In the genomic region with DNA sequence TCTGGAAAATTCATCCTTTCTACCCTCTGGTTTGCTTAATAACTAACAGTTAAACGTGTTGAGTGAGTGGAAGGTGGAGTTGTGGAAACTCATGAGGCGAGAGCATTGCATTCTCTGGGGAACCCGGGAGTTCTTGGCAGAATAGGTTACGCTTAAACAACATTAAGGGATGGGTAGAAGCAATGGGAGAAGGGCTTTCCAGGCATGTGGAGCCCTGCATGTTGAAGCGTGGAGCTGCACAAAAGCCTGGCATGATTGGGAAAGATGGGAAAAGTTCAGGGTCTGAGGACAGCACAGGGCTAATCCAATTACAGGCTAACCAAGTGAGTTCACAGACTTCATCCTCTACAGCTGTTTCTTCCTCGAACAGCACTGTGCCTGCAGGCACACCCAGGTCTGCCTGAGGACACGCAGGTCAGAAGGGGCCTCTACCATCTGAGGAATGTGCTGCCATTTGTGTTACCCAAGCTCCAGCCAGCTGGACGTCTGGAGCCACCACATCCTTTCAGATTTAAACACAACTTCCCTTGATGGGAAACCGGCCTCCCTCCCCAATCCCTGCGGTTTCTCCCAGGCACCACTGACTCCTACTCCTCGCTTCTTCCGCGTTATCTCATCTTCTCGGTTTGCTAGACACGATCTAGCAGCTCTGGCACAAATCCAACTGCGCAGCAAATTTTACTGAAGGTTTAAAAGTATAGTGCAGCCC, we compare ENCODE assay signal across 1 cellular context.
TF ChIP-seq lines count a peak whose summit lies in the region.

No MANE protein-coding gene starts in this region.

TF ChIP-seq in HepG2, 621 proteins besides CTCF, POLR2A, EP300 and RAD21 (continued from another document and continues in another):
- TF ChIP-seq, protein P1, sequence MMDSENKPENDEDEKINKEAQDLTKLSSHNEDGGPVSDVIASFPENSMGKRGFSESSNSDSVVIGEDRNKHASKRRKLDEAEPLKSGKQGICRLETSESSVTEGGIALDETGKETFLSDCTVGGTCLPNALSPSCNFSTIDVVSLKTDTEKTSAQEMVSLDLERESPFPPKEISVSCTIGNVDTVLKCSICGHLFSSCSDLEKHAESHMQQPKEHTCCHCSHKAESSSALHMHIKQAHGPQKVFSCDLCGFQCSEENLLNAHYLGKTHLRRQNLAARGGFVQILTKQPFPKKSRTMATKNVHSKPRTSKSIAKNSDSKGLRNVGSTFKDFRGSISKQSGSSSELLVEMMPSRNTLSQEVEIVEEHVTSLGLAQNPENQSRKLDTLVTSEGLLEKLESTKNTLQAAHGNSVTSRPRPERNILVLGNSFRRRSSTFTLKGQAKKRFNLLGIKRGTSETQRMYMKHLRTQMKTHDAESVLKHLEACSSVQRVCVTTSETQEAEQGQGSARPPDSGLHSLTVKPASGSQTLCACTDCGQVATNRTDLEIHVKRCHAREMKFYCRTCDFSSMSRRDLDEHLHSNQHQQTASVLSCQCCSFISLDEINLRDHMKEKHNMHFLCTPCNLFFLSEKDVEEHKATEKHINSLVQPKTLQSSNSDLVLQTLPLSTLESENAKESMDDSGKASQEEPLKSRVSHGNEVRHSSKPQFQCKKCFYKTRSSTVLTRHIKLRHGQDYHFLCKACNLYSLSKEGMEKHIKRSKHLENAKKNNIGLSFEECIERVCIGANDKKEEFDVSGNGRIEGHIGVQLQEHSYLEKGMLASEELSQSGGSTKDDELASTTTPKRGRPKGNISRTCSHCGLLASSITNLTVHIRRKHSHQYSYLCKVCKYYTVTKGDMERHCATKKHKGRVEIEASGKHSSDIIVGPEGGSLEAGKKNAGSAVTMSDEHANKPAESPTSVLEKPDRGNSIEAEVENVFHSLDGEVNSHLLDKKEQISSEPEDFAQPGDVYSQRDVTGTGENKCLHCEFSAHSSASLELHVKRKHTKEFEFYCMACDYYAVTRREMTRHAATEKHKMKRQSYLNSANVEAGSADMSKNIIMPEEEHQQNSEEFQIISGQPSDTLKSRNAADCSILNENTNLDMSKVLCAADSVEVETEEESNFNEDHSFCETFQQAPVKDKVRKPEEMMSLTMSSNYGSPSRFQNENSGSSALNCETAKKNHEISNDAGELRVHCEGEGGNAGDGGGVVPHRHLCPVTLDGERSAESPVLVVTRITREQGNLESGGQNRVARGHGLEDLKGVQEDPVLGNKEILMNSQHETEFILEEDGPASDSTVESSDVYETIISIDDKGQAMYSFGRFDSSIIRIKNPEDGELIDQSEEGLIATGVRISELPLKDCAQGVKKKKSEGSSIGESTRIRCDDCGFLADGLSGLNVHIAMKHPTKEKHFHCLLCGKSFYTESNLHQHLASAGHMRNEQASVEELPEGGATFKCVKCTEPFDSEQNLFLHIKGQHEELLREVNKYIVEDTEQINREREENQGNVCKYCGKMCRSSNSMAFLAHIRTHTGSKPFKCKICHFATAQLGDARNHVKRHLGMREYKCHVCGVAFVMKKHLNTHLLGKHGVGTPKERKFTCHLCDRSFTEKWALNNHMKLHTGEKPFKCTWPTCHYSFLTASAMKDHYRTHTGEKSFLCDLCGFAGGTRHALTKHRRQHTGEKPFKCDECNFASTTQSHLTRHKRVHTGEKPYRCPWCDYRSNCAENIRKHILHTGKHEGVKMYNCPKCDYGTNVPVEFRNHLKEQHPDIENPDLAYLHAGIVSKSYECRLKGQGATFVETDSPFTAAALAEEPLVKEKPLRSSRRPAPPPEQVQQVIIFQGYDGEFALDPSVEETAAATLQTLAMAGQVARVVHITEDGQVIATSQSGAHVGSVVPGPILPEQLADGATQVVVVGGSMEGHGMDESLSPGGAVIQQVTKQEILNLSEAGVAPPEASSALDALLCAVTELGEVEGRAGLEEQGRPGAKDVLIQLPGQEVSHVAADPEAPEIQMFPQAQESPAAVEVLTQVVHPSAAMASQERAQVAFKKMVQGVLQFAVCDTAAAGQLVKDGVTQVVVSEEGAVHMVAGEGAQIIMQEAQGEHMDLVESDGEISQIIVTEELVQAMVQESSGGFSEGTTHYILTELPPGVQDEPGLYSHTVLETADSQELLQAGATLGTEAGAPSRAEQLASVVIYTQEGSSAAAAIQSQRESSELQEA (CRISPR knock-in tag; IDR thresholded peaks at IDR 0.05; ENCODE audit: not compliant biosample characterization) = peak; percentile 56
- TF ChIP-seq ETV5 (CRISPR knock-in tag; IDR thresholded peaks at IDR 0.05; ENCODE audit: borderline replicate concordance) = peak; percentile 38; the same call in 1 of the 2 replicates
- TF ChIP-seq NFYC (CRISPR knock-in tag; IDR thresholded peaks at IDR 0.05) = no peak
- 0 out of 2 replicates have a peak, but pooled peaks have one; percentile 27 for TF ChIP-seq NR2F2 (IDR thresholded peaks at IDR 0.05; ENCODE audit: borderline replicate concordance, low read depth)
- TF ChIP-seq, protein P2, sequence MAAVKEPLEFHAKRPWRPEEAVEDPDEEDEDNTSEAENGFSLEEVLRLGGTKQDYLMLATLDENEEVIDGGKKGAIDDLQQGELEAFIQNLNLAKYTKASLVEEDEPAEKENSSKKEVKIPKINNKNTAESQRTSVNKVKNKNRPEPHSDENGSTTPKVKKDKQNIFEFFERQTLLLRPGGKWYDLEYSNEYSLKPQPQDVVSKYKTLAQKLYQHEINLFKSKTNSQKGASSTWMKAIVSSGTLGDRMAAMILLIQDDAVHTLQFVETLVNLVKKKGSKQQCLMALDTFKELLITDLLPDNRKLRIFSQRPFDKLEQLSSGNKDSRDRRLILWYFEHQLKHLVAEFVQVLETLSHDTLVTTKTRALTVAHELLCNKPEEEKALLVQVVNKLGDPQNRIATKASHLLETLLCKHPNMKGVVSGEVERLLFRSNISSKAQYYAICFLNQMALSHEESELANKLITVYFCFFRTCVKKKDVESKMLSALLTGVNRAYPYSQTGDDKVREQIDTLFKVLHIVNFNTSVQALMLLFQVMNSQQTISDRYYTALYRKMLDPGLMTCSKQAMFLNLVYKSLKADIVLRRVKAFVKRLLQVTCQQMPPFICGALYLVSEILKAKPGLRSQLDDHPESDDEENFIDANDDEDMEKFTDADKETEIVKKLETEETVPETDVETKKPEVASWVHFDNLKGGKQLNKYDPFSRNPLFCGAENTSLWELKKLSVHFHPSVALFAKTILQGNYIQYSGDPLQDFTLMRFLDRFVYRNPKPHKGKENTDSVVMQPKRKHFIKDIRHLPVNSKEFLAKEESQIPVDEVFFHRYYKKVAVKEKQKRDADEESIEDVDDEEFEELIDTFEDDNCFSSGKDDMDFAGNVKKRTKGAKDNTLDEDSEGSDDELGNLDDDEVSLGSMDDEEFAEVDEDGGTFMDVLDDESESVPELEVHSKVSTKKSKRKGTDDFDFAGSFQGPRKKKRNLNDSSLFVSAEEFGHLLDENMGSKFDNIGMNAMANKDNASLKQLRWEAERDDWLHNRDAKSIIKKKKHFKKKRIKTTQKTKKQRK (IDR thresholded peaks at IDR 0.05; ENCODE audit: low read length) = no peak
- TF ChIP-seq, protein P3, sequence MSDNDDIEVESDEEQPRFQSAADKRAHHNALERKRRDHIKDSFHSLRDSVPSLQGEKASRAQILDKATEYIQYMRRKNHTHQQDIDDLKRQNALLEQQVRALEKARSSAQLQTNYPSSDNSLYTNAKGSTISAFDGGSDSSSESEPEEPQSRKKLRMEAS (IDR thresholded peaks at IDR 0.05) = peak; percentile 82
- TF ChIP-seq TGIF2 (CRISPR knock-in tag; IDR thresholded peaks at IDR 0.05) = peak; percentile 37; the same call in 1 of the 2 replicates
- TF ChIP-seq MYC (CRISPR knock-in tag; IDR thresholded peaks at IDR 0.05; ENCODE audit: borderline replicate concordance) = peak; percentile 33; the same call in 1 of the 2 replicates
- no peak for TF ChIP-seq ZFX (CRISPR knock-in tag; IDR thresholded peaks at IDR 0.05; ENCODE audit: low read depth)
- TF ChIP-seq THAP11 (CRISPR knock-in tag; IDR thresholded peaks at IDR 0.05) = no peak
- TF ChIP-seq, protein P4, sequence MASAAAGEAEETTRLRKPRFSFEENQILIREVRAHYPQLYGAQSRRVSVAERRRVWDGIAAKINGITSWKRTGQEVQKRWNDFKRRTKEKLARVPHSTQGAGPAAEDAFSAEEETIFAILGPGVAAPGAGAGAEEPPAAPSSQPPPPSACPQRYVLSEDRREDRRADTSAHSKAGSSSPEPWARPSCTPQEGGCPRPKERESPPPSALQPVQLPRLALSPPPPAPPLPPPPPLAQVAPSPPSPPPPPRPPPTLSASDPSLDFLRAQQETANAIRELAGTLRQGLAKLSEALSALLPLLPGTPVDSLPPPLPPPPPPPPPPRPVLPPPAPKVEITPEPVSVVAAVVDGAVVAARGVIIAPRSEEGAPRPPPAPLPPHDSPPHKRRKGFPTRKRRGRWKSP (CRISPR knock-in tag; IDR thresholded peaks at IDR 0.05) = 0 out of 2 replicates have a peak, but pooled peaks have one; percentile 34
- TF ChIP-seq, protein P5, sequence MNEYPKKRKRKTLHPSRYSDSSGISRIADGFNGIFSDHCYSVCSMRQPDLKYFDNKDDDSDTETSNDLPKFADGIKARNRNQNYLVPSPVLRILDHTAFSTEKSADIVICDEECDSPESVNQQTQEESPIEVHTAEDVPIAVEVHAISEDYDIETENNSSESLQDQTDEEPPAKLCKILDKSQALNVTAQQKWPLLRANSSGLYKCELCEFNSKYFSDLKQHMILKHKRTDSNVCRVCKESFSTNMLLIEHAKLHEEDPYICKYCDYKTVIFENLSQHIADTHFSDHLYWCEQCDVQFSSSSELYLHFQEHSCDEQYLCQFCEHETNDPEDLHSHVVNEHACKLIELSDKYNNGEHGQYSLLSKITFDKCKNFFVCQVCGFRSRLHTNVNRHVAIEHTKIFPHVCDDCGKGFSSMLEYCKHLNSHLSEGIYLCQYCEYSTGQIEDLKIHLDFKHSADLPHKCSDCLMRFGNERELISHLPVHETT (CRISPR knock-in tag; conservative IDR thresholded peaks at IDR 0.05) = no peak
- TF ChIP-seq GPN1 (CRISPR knock-in tag; IDR thresholded peaks at IDR 0.05; ENCODE audit: borderline replicate concordance) = no peak
- TF ChIP-seq ZNF232 (CRISPR knock-in tag; IDR thresholded peaks at IDR 0.05; ENCODE audit: borderline replicate concordance) = 0 out of 2 replicates have a peak, but pooled peaks have one; percentile 33
- TF ChIP-seq HIVEP1 (CRISPR knock-in tag; IDR thresholded peaks at IDR 0.05) = 0 out of 2 replicates have a peak, but pooled peaks have one; percentile 13
- TF ChIP-seq RARA (CRISPR knock-in tag; IDR thresholded peaks at IDR 0.05) = peak; percentile 69
- TF ChIP-seq DNMT1 (CRISPR knock-in tag; IDR thresholded peaks at IDR 0.05) = no peak
- 0 out of 2 replicates have a peak, but pooled peaks have one; percentile 63 for TF ChIP-seq NRL (CRISPR knock-in tag; IDR thresholded peaks at IDR 0.05; ENCODE audit: borderline replicate concordance)
- TF ChIP-seq FOXM1 (CRISPR knock-in tag; IDR thresholded peaks at IDR 0.05) = no peak
- TF ChIP-seq ZNF136 (CRISPR knock-in tag; IDR thresholded peaks at IDR 0.05; ENCODE audit: low read depth) = 0 out of 2 replicates have a peak, but pooled peaks have one; percentile 55
- TF ChIP-seq, protein P6, sequence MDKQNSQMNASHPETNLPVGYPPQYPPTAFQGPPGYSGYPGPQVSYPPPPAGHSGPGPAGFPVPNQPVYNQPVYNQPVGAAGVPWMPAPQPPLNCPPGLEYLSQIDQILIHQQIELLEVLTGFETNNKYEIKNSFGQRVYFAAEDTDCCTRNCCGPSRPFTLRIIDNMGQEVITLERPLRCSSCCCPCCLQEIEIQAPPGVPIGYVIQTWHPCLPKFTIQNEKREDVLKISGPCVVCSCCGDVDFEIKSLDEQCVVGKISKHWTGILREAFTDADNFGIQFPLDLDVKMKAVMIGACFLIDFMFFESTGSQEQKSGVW (CRISPR knock-in tag; IDR thresholded peaks at IDR 0.05; ENCODE audit: borderline replicate concordance) = no peak
- peak; percentile 48; the same call in 1 of the 2 replicates for TF ChIP-seq MIER3 (CRISPR knock-in tag; IDR thresholded peaks at IDR 0.05; ENCODE audit: borderline replicate concordance)
- peak; percentile 96 for TF ChIP-seq ZNF292 (CRISPR knock-in tag; IDR thresholded peaks at IDR 0.05; ENCODE audit: borderline replicate concordance, low read depth)
- TF ChIP-seq KLF16 (CRISPR knock-in tag; IDR thresholded peaks at IDR 0.05) = no peak
- TF ChIP-seq MAFG (CRISPR knock-in tag; IDR thresholded peaks at IDR 0.05) = no peak
- peak; percentile 12; the same call in 1 of the 2 replicates for TF ChIP-seq NR2F6 (IDR thresholded peaks at IDR 0.05)
- peak; percentile 58 for TF ChIP-seq NR2F6 (CRISPR knock-in tag; IDR thresholded peaks at IDR 0.05)
- TF ChIP-seq PHF8 (CRISPR knock-in tag; IDR thresholded peaks at IDR 0.05) = 0 out of 2 replicates have a peak, but pooled peaks have one; percentile 5
- TF ChIP-seq ZEB1 (IDR thresholded peaks at IDR 0.05; ENCODE audit: insufficient replicate concordance, low read depth) = no peak
- peak; percentile 35 for TF ChIP-seq ZNF331 (CRISPR knock-in tag; IDR thresholded peaks at IDR 0.05)
- TF ChIP-seq ZBTB38 (CRISPR knock-in tag; IDR thresholded peaks at IDR 0.05) = peak; percentile 84
- 0 out of 2 replicates have a peak, but pooled peaks have one; percentile 13 for TF ChIP-seq ZNF776 (CRISPR knock-in tag; IDR thresholded peaks at IDR 0.05)
- TF ChIP-seq, protein P7, sequence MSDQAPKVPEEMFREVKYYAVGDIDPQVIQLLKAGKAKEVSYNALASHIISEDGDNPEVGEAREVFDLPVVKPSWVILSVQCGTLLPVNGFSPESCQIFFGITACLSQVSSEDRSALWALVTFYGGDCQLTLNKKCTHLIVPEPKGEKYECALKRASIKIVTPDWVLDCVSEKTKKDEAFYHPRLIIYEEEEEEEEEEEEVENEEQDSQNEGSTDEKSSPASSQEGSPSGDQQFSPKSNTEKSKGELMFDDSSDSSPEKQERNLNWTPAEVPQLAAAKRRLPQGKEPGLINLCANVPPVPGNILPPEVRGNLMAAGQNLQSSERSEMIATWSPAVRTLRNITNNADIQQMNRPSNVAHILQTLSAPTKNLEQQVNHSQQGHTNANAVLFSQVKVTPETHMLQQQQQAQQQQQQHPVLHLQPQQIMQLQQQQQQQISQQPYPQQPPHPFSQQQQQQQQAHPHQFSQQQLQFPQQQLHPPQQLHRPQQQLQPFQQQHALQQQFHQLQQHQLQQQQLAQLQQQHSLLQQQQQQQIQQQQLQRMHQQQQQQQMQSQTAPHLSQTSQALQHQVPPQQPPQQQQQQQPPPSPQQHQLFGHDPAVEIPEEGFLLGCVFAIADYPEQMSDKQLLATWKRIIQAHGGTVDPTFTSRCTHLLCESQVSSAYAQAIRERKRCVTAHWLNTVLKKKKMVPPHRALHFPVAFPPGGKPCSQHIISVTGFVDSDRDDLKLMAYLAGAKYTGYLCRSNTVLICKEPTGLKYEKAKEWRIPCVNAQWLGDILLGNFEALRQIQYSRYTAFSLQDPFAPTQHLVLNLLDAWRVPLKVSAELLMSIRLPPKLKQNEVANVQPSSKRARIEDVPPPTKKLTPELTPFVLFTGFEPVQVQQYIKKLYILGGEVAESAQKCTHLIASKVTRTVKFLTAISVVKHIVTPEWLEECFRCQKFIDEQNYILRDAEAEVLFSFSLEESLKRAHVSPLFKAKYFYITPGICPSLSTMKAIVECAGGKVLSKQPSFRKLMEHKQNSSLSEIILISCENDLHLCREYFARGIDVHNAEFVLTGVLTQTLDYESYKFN (CRISPR knock-in tag; conservative IDR thresholded peaks at IDR 0.05) = peak; percentile 77
- TF ChIP-seq ZNF143 (CRISPR knock-in tag; IDR thresholded peaks at IDR 0.05) = no peak; the same call in 1 of the 2 replicates
- no peak for TF ChIP-seq POLR2G (IDR thresholded peaks at IDR 0.05; ENCODE audit: low read depth, low read length)
